1 cellular context compared by ENCODE assay signal in genomic region chr17:36675786-36676185, GRCh38.
TF ChIP-seq lines count a peak whose summit lies in the region.

No MANE protein-coding gene starts in this region.

TF ChIP-seq in H1, 55 proteins besides CTCF, POLR2A, EP300 and RAD21:
- no peak for TF ChIP-seq ATF3 (IDR thresholded peaks at IDR 0.05; ENCODE audit: insufficient read depth, low read depth, low read length)
- no peak for TF ChIP-seq TAF1 (IDR thresholded peaks at IDR 0.05; ENCODE audit: low read depth, low read length)
- no peak for TF ChIP-seq SP4 (IDR thresholded peaks at IDR 0.05; ENCODE audit: low read length)
- TF ChIP-seq SIX5 (IDR thresholded peaks at IDR 0.05; ENCODE audit: low read depth, low read length) = no peak
- no peak for TF ChIP-seq SP2 (IDR thresholded peaks at IDR 0.05; ENCODE audit: low read length)
- no peak for TF ChIP-seq BACH1 (IDR thresholded peaks at IDR 0.05; ENCODE audit: low read length)
- no peak for TF ChIP-seq ASH2L (IDR thresholded peaks at IDR 0.05; ENCODE audit: low read length)
- TF ChIP-seq NANOG (IDR thresholded peaks at IDR 0.05; ENCODE audit: insufficient read depth, low read depth, low read length, poor library complexity, severe bottlenecking) = no peak
- no peak for TF ChIP-seq MAFK (IDR thresholded peaks at IDR 0.05; ENCODE audit: low read depth, low read length)
- TF ChIP-seq TAF7 (optimal IDR thresholded peaks at IDR 0.05; ENCODE audit: borderline replicate concordance, low read depth, low read length) = no peak
TF ChIP-seq in H1: peak in this region for 0.
